Comparison of ENCODE assay signal across 20 cellular contexts in genomic region chr20:13251556-13251955, GRCh38. TPM values are rescaled to one million over a fixed set of nuclear protein-coding genes. Genes with fewer than 3 reads are reported as not detected.
DNase-seq lines count a peak whose midpoint lies in the region; ATAC-seq and TF ChIP-seq lines count a peak whose summit lies in the region.
"Had no signal": no experiment of that assay in that cellular context is flagged by ENCODE, and none has a peak within 500 bp of the region (broad histone marks: within the 10 kb centered on the region; RNA-seq: fewer than 3 reads in every experiment).

No MANE protein-coding gene starts in this region.

- H3K4me1 ChIP-seq in adipocyte (ENCODE audit: control insufficient read depth, insufficient read depth, low read length) (peaks cover 27% of the 10 kb centered on the region), Karpas-422 (ENCODE audit: low read length) (no peaks in the 10 kb centered on the region)

- H3K27ac Mint-ChIP-seq in stimulated activated naive CD8-positive, alpha-beta T cell treated with anti-CD3 and anti-CD28 coated beads, Interleukin-15, Interleukin-2, amounts not matched to agents 100 ng/mL and 50 ng/mL, for 24 hours = peak overlapping the region; percentile 4
- H3K27ac Mint-ChIP-seq in stimulated activated naive CD8-positive, alpha-beta T cell treated with anti-CD3 and anti-CD28 coated beads, Interleukin-15, amount 100 ng/mL, for 72 hours = no peak overlapping the region
- H3K27ac Mint-ChIP-seq in nephron = peak overlapping the region in 2 of 3 experiments; percentile 18 to 70
- H3K27ac Mint-ChIP-seq: GM23338 had no signal

- H3K27me3 Mint-ChIP-seq in stimulated activated naive CD8-positive, alpha-beta T cell treated with anti-CD3 and anti-CD28 coated beads, Interleukin-15, Interleukin-2, amounts not matched to agents 100 ng/mL and 50 ng/mL, for 24 hours = no peaks in the 10 kb centered on the region
- H3K27me3 Mint-ChIP-seq in stimulated activated naive CD8-positive, alpha-beta T cell treated with anti-CD3 and anti-CD28 coated beads, Interleukin-15, amount 100 ng/mL, for 72 hours = no peaks in the 10 kb centered on the region
- peaks cover under 1% of the 10 kb centered on the region for H3K27me3 Mint-ChIP-seq in nephron (ENCODE audit: low read depth)
- H3K27me3 Mint-ChIP-seq: CD8-positive, alpha-beta memory T cell had no signal

- DNase-seq in stimulated activated naive CD8-positive, alpha-beta T cell treated with anti-CD3 and anti-CD28 coated beads, Interleukin-15, amount 100 ng/mL, for 72 hours = no peak
- DNase-seq in adipocyte (ENCODE audit: low read depth) = peak; percentile 20
- no peak for DNase-seq in Karpas-422
- no peak for DNase-seq in HuH-7 (ENCODE audit: low spot score)
- no peak for DNase-seq in activated T-cell treated with anti-CD3 and anti-CD28 coated beads, Interleukin-2, amount 50 U/mL, for 1 hour
- DNase-seq: CD8-positive, alpha-beta memory T cell; HCEC 1CT; NCI-H1105 treated with DMSO at 0.1 percent for 48 hours; NCI-H1694; NCI-H2107; NCI-H226; NCI-H524; NCI-H82; PC-3; RPMI8226; SHP77 treated with DMSO at 0.1 percent for 48 hours had no signal

- no peak for ATAC-seq in stimulated activated naive CD8-positive, alpha-beta T cell treated with anti-CD3 and anti-CD28 coated beads, Interleukin-15, amount 100 ng/mL, for 72 hours
- ATAC-seq: GM23338, K562, PC-3 had no signal

- H4K20me1 ChIP-seq in Karpas-422 (ENCODE audit: insufficient read depth, low read depth, low read length) = no peaks in the 10 kb centered on the region

- peaks cover 5% of the 10 kb centered on the region for H3K36me3 Mint-ChIP-seq in stimulated activated naive CD8-positive, alpha-beta T cell treated with anti-CD3 and anti-CD28 coated beads, Interleukin-15, Interleukin-2, amounts not matched to agents 100 ng/mL and 50 ng/mL, for 24 hours (ENCODE audit: low read depth)
- H3K36me3 Mint-ChIP-seq in nephron (ENCODE audit: low read depth) = peaks cover 4% of the 10 kb centered on the region
- H3K36me3 Mint-ChIP-seq: CD8-positive, alpha-beta memory T cell had no signal

- H3K4me3 ChIP-seq in adipocyte (ENCODE audit: low read length) (peak overlapping the region; percentile 45), Karpas-422 (ENCODE audit: low read length) (no peak overlapping the region)
- H3K4me3 ChIP-seq: GM23338, K562 had no signal

- H3K9me3 ChIP-seq in adipocyte (ENCODE audit: control insufficient read depth, low read length) = no peaks in the 10 kb centered on the region
- H3K9me3 ChIP-seq in Karpas-422 (ENCODE audit: low read length) = no peaks in the 10 kb centered on the region

- no peaks in the 10 kb centered on the region for H3K9me2 ChIP-seq in Karpas-422 (replicated peaks; ENCODE audit: insufficient read depth, low read length)

- no peaks in the 10 kb centered on the region for H3K9me3 Mint-ChIP-seq in stimulated activated naive CD8-positive, alpha-beta T cell treated with anti-CD3 and anti-CD28 coated beads, Interleukin-15, Interleukin-2, amounts not matched to agents 100 ng/mL and 50 ng/mL, for 24 hours
- peaks cover 0 to 5% of the 10 kb centered on the region in 2 donors for H3K9me3 Mint-ChIP-seq in stimulated activated naive CD8-positive, alpha-beta T cell treated with anti-CD3 and anti-CD28 coated beads, Interleukin-15, amount 100 ng/mL, for 72 hours
- no peaks in the 10 kb centered on the region for H3K9me3 Mint-ChIP-seq in nephron
- H3K9me3 Mint-ChIP-seq: CD8-positive, alpha-beta memory T cell; GM23338 had no signal

- H3K27ac ChIP-seq in Karpas-422 (ENCODE audit: low read length) = no peak overlapping the region

- H3K4me2 ChIP-seq in Karpas-422 (ENCODE audit: low read depth, low read length, poor library complexity, severe bottlenecking) = no peak overlapping the region
- H3K4me2 ChIP-seq: GM23338 had no signal

- H3K9ac ChIP-seq in adipocyte (ENCODE audit: low read length) = peak overlapping the region; percentile 47
- no peak overlapping the region for H3K9ac ChIP-seq in Karpas-422 (ENCODE audit: low read length)

- no peak overlapping the region for H2AFZ ChIP-seq in Karpas-422 (ENCODE audit: low read length)
- H2AFZ ChIP-seq: GM23338 had no signal

- H3K79me2 ChIP-seq in Karpas-422 (ENCODE audit: low read length) = no peaks in the 10 kb centered on the region

- H3K27me3 ChIP-seq in adipocyte (replicated peaks; ENCODE audit: control insufficient read depth, insufficient read depth, low read length) (no peaks in the 10 kb centered on the region), Karpas-422 (ENCODE audit: low read length) (no peaks in the 10 kb centered on the region)

- H3K4me1 Mint-ChIP-seq in stimulated activated naive CD8-positive, alpha-beta T cell treated with anti-CD3 and anti-CD28 coated beads, Interleukin-15, Interleukin-2, amounts not matched to agents 100 ng/mL and 50 ng/mL, for 24 hours (ENCODE audit: low read depth) = peaks cover 42% of the 10 kb centered on the region
- peaks cover 51% of the 10 kb centered on the region for H3K4me1 Mint-ChIP-seq in stimulated activated naive CD8-positive, alpha-beta T cell treated with anti-CD3 and anti-CD28 coated beads, Interleukin-15, amount 100 ng/mL, for 72 hours
- H3K4me1 Mint-ChIP-seq in nephron = peaks cover 23% of the 10 kb centered on the region

- no peaks in the 10 kb centered on the region for H3K36me3 ChIP-seq in adipocyte (ENCODE audit: control insufficient read depth, insufficient read depth, low read length, severe bottlenecking)
- H3K36me3 ChIP-seq in Karpas-422 (ENCODE audit: insufficient read depth, low read length) = no peaks in the 10 kb centered on the region

- no peak for TF ChIP-seq CTCF in nephron (IDR thresholded peaks at IDR 0.05; ENCODE audit: unreplicated experiment in 3 of 3)

- H3K4me3 Mint-ChIP-seq in stimulated activated naive CD8-positive, alpha-beta T cell treated with anti-CD3 and anti-CD28 coated beads, Interleukin-15, Interleukin-2, amounts not matched to agents 100 ng/mL and 50 ng/mL, for 24 hours = no peak overlapping the region
- no peak overlapping the region for H3K4me3 Mint-ChIP-seq in stimulated activated naive CD8-positive, alpha-beta T cell treated with anti-CD3 and anti-CD28 coated beads, Interleukin-15, amount 100 ng/mL, for 72 hours
- no peak overlapping the region for H3K4me3 Mint-ChIP-seq in nephron
- H3K4me3 Mint-ChIP-seq: CD8-positive, alpha-beta memory T cell; GM23338 had no signal

RNA-seq across cellular contexts. Expression of gene ISM1, which starts 30.5 kb away (rescaled TPM):
- not detected in 2 replicates for total RNA-seq in Karpas-422 (2014; rRNA removed; shearing (Covaris generic); ENCODE audit: low replicate concordance)
- total RNA-seq: K562, PC-3 had no signal

Comparison
In these comparisons a context has a peak if more than half of its experiments do, and no peak if none do; other contexts are left out.
1. H3K27ac Mint-ChIP-seq: peak in stimulated activated naive CD8-positive, alpha-beta T cell treated with anti-CD3 and anti-CD28 coated beads, Interleukin-15, Interleukin-2, amounts not matched to agents 100 ng/mL and 50 ng/mL, for 24 hours (single experiment) and nephron (2 of 3); none in stimulated activated naive CD8-positive, alpha-beta T cell treated with anti-CD3 and anti-CD28 coated beads, Interleukin-15, amount 100 ng/mL, for 72 hours (0 of 2).